ENCODE assay signal across 34 cellular contexts in genomic region chr16:78130950-78131349, GRCh38.
"Had no signal": no experiment of that assay in that cellular context is flagged by ENCODE, and none has a peak within 500 bp of the region (broad histone marks: within the 10 kb centered on the region; RNA-seq: fewer than 3 reads in every experiment).

No MANE protein-coding gene starts in this region.

- H3K27me3 ChIP-seq: MG63 had no signal

- DNase-seq: Karpas-422, Kasumi-1, MG63, MM.1S, MV-4-11, NCI-H1048, NCI-H1092, NCI-H1092 treated with DMSO at 0.1 percent for 48 hours, NCI-H1105, NCI-H1105 treated with DMSO at 0.1 percent for 48 hours, NCI-H1417, NCI-H1417 treated with DMSO at 0.1 percent for 48 hours, NCI-H1436, NCI-H1436 treated with DMSO at 0.1 percent for 48 hours, NCI-H146, NCI-H1694, NCI-H1694 treated with DMSO at 0.1 percent for 48 hours, NCI-H187, NCI-H187 treated with DMSO at 0.1 percent for 48 hours, NCI-H1930, NCI-H2029, NCI-H2029 treated with DMSO at 0.1 percent for 48 hours, NCI-H2081, NCI-H2081 treated with DMSO at 0.1 percent for 48 hours, NCI-H2107, NCI-H2171, NCI-H2171 treated with DMSO at 0.1 percent for 48 hours, NCI-H2227 treated with DMSO at 0.1 percent for 48 hours, NCI-H226, NCI-H345, NCI-H446, NCI-H446 treated with DMSO at 0.1 percent for 48 hours, NCI-H510A, NCI-H510A treated with DMSO at 0.1 percent for 48 hours had no signal

- H3K9me3 ChIP-seq: MG63 had no signal

- H3K4me3 ChIP-seq: MG63 had no signal

- H3K36me3 ChIP-seq: MG63 had no signal
